ENCODE assay signal across 22 cellular contexts in genomic region chr5:13990896-13991295, GRCh38. TPM values are rescaled to one million over a fixed set of nuclear protein-coding genes. Genes with fewer than 3 reads are reported as not detected.
DNase-seq lines count a peak whose midpoint lies in the region; ATAC-seq, FAIRE-seq and TF ChIP-seq lines count a peak whose summit lies in the region.
"Had no signal": no experiment of that assay in that cellular context is flagged by ENCODE, and none has a peak within 500 bp of the region (broad histone marks: within the 10 kb centered on the region; RNA-seq: fewer than 3 reads in every experiment).

No MANE protein-coding gene starts in this region.

- H3K4me2 ChIP-seq in astrocyte (ENCODE audit: low read length): no peak overlapping the region

- H3K27ac ChIP-seq in astrocyte (ENCODE audit: low read depth, low read length): no peak overlapping the region
- H3K27ac ChIP-seq in esophagus muscularis mucosa (replicated peaks in 1 of 4): no peak overlapping the region
- H3K27ac ChIP-seq in adrenal gland: no peak overlapping the region
- H3K27ac ChIP-seq: 22Rv1 had no signal

- H3K36me3 ChIP-seq in astrocyte (ENCODE audit: insufficient read depth, low read length) (no peaks in the 10 kb centered on the region), esophagus muscularis mucosa (no peaks in the 10 kb centered on the region), adrenal gland (replicated peaks in 1 of 2) (no peaks in the 10 kb centered on the region)

- intact Hi-C loops in esophagus muscularis mucosa (cut with DNase I): no loop called here
- intact Hi-C loops in adrenal gland (cut with DNase I): loop anchor here in 1 of 2 donors (10.0 kb wide), 1 partner anchor 114 kb away; no protein-coding TSS in a partner anchor

- H4K20me1 ChIP-seq in astrocyte (ENCODE audit: insufficient read depth, low read length): no peaks in the 10 kb centered on the region

- ATAC-seq in HG03354 (IDR thresholded peaks at IDR 0.05; ENCODE audit: poor library complexity, severe bottlenecking, unreplicated experiment): no peak
- no peak for ATAC-seq in HG02678 (IDR thresholded peaks at IDR 0.05; ENCODE audit: unreplicated experiment)

- no peak overlapping the region for H3K4me3 Mint-ChIP-seq in astrocyte (ENCODE audit: unreplicated experiment)

- WGBS in esophagus muscularis mucosa: 87% methylated on average over 2 of the region's 2 CpGs
- WGBS in adrenal gland, 4 donors: 70 to 85% (median 84%) methylated on average over 2 of the region's 2 CpGs

- H3K9me3 ChIP-seq in astrocyte (ENCODE audit: insufficient read depth, low read depth, low read length): no peaks in the 10 kb centered on the region
- H3K9me3 ChIP-seq in esophagus muscularis mucosa: no peaks in the 10 kb centered on the region
- no peaks in the 10 kb centered on the region for H3K9me3 ChIP-seq in adrenal gland (replicated peaks in 1 of 3)

- no peaks in the 10 kb centered on the region for H3K27me3 Mint-ChIP-seq in astrocyte (ENCODE audit: low read depth, unreplicated experiment)

- no peak for TF ChIP-seq CTCF in astrocyte (IDR thresholded peaks at IDR 0.05; ENCODE audit: insufficient read depth, low read depth, low read length)
- no peak for TF ChIP-seq CTCF in esophagus muscularis mucosa (IDR thresholded peaks at IDR 0.05)
- no peak for TF ChIP-seq CTCF in adrenal gland (IDR thresholded peaks at IDR 0.05)

- TF ChIP-seq POLR2A in esophagus muscularis mucosa (IDR thresholded peaks at IDR 0.05; ENCODE audit: low read depth) (no peak), adrenal gland (IDR thresholded peaks at IDR 0.05) (no peak)

- H3K27me3 ChIP-seq in astrocyte (ENCODE audit: insufficient read depth, low read length): no peaks in the 10 kb centered on the region
- H3K27me3 ChIP-seq in esophagus muscularis mucosa: peaks cover 0 to 12% (median 0%) of the 10 kb centered on the region in 4 donors
- H3K27me3 ChIP-seq in adrenal gland: no peaks in the 10 kb centered on the region

- H3K36me3 Mint-ChIP-seq in astrocyte (ENCODE audit: low read depth, unreplicated experiment): no peaks in the 10 kb centered on the region

- peaks cover 13% of the 10 kb centered on the region for H3K4me1 ChIP-seq in astrocyte (ENCODE audit: insufficient read depth, low read length)
- H3K4me1 ChIP-seq in esophagus muscularis mucosa: peaks cover 0 to 13% (median 2%) of the 10 kb centered on the region in 4 donors
- H3K4me1 ChIP-seq in adrenal gland (replicated peaks in 1 of 2): no peaks in the 10 kb centered on the region

- TF ChIP-seq EP300 in esophagus muscularis mucosa (IDR thresholded peaks at IDR 0.05): no peak

- no peak overlapping the region for H3K9ac ChIP-seq in astrocyte (ENCODE audit: low read length)

- H3K4me3 ChIP-seq in astrocyte (ENCODE audit: insufficient read depth, low read depth, low read length): no peak overlapping the region
- H3K4me3 ChIP-seq in esophagus muscularis mucosa: no peak overlapping the region
- no peak overlapping the region for H3K4me3 ChIP-seq in adrenal gland

- peaks cover 19% of the 10 kb centered on the region for H3K79me2 ChIP-seq in astrocyte (ENCODE audit: insufficient read depth, low read length)

- peaks cover 39% of the 10 kb centered on the region for H3K4me1 Mint-ChIP-seq in astrocyte (ENCODE audit: low read depth, unreplicated experiment)

- DNase-seq in NCI-H1105 treated with DMSO at 0.1 percent for 48 hours (lab: John Stamatoyannopoulos, UW): peak; percentile 12
- DNase-seq in NCI-H1105 (lab: John Stamatoyannopoulos, UW): no peak
- no peak for DNase-seq in astrocyte (ENCODE audit: low read depth)
- DNase-seq in esophagus muscularis mucosa (ENCODE audit: extremely low spot score): peak; percentile 19
- DNase-seq in adrenal gland: no peak
- no peak for DNase-seq in SHP77 treated with DMSO at 0.1 percent for 48 hours (lab: John Stamatoyannopoulos, UW)
- DNase-seq: ACHN, KBM-7, MM.1S, NCI-H1048, NCI-H1436, NCI-H187, NCI-H2081 treated with DMSO at 0.1 percent for 48 hours, NCI-H446, NCI-H524 treated with DMSO at 0.1 percent for 48 hours, NCI-H774, Right ventricle myocardium superior had no signal

- no peak overlapping the region for H2AFZ ChIP-seq in astrocyte (ENCODE audit: low read depth, low read length)

- FAIRE-seq in astrocyte (lab: Jason Lieb, UNC): no peak
- FAIRE-seq: D721Med, H54 had no signal

- H3K27ac Mint-ChIP-seq in astrocyte (ENCODE audit: unreplicated experiment): peak overlapping the region; percentile 5

- H3K9me3 Mint-ChIP-seq in astrocyte (ENCODE audit: unreplicated experiment): peaks cover 2% of the 10 kb centered on the region

RNA-seq across cellular contexts. Expression of gene DNAH5, which starts 46.4 kb away (rescaled TPM):
- total RNA-seq in astrocyte (3.2 and 3.4 TPM in 2 replicates), esophagus muscularis mucosa (1 to 10 TPM in 1 of 4 donors, under 1 TPM in 3; 0.17 to 1.2 (median 0.63) TPM), adrenal gland (1 to 10 TPM in 1 of 8 donors, under 1 TPM in 7; 0.06 to 1.4 (median 0.36) TPM)
- under 1 TPM; 0.08 to 0.27 (median 0.17) TPM for polyA plus RNA-seq in adrenal gland

Comparison
In these comparisons a context has a peak if more than half of its experiments do, and no peak if none do; other contexts are left out.
1. DNase-seq: peak in NCI-H1105 treated with DMSO at 0.1 percent for 48 hours (single experiment) and esophagus muscularis mucosa (single experiment); none in NCI-H1105 (single experiment), astrocyte (single experiment), adrenal gland (0 of 7) and SHP77 treated with DMSO at 0.1 percent for 48 hours (single experiment).